In the genomic region with DNA sequence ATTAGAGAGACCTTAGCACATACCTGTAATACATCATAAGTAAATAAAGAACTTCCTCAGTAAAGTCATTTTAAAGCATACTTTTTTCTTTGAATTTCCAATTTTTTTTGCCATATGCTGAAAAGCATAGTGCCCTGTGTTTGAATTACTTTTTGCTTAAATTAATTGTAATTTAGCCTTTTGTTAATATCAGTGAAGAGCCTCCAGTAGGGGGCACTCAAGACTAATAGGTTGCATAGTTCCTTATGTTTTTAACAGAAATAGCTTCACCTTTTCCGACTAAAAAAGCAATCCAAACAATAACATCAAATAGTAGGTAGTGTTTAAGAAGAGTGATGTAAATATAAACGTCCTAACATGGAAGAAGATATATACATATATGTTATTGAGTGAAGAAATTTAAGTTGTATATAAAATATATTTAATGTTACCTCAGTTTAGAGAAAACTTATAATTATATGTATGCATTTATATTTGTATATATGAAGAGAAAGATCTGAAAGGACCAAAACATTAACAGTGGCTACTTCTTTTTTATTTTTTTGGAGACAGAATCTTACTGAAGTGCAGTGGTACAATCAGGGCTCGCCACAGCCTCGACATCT, we compare ENCODE assay signal across 7 cellular contexts. TPM values are rescaled to one million over a fixed set of nuclear protein-coding genes. Genes with fewer than 3 reads are reported as not detected.
DNase-seq lines count a peak whose midpoint lies in the region; ATAC-seq, FAIRE-seq and TF ChIP-seq lines count a peak whose summit lies in the region.

No MANE protein-coding gene starts in this region.

- H3K9me2 ChIP-seq in OCI-LY1 (ENCODE audit: low read depth, low read length): no peaks in the 10 kb centered on the region

- POLR2A ChIA-PET in HEK293 (lab: Yijun Ruan, JAX) (interaction anchor here (0.6 to 1.0 kb wide), 2 partner anchors 82 to 294 kb away, joined by 3 read pairs; no protein-coding TSS in a partner anchor), K562 (lab: Yijun Ruan, JAX) (interaction anchor here (1.0 kb wide), 1 partner anchor 292 kb away, joined by 3 read pairs; no protein-coding TSS in a partner anchor)

- H3F3A ChIP-seq in OCI-LY1 (ENCODE audit: insufficient read depth, low read length): no peaks in the 10 kb centered on the region

- no TSS peak for BruUV-seq in K562 (replicated peaks; lab: Mats Ljungman, UMichigan)

- no peak for TF ChIP-seq EP300 in K562 (IDR thresholded peaks at IDR 0.05; ENCODE audit: low read length)
- no peak for TF ChIP-seq EP300 in suprapubic skin (IDR thresholded peaks at IDR 0.05)

- H3K79me2 ChIP-seq in OCI-LY1 (ENCODE audit: insufficient read depth, low read length) (no peaks in the 10 kb centered on the region), K562 (ENCODE audit: control insufficient read depth, insufficient read depth, low read length) (no peaks in the 10 kb centered on the region)

- H2AFZ ChIP-seq in OCI-LY1 (ENCODE audit: low read length) (no peak overlapping the region), K562 (ENCODE audit: low read depth, low read length) (no peak overlapping the region)

- in situ Hi-C loops in K562 (cut with MboI): loop anchor here (5.0 kb wide), 1 partner anchor 296 kb away; no protein-coding TSS in a partner anchor

- TF ChIP-seq POLR2A in K562 (conservative IDR thresholded peaks at IDR 0.05) (no peak), suprapubic skin (IDR thresholded peaks at IDR 0.05) (no peak)

- H3K27ac ChIP-seq in HEK293 (ENCODE audit: extremely low read depth, low read depth, low read length) (no peak overlapping the region), OCI-LY1 (ENCODE audit: low read depth, low read length, poor library complexity, severe bottlenecking) (no peak overlapping the region), K562 (ENCODE audit: extremely low read depth, low read depth, low read length) (no peak overlapping the region), suprapubic skin (no peak overlapping the region)

- H3K36me3 ChIP-seq in HEK293 (ENCODE audit: control insufficient read depth in 2 of 2, insufficient read depth in 1 of 2, low read length in 2 of 2) (peaks cover 79 to 90% of the 10 kb centered on the region in 2 experiments), OCI-LY1 (ENCODE audit: insufficient read depth, low read length) (peaks cover 45% of the 10 kb centered on the region), K562 (ENCODE audit: control insufficient read depth, insufficient read depth, low read length) (peaks cover 53% of the 10 kb centered on the region), suprapubic skin (peaks cover 30% of the 10 kb centered on the region)

- H3K4me2 ChIP-seq in OCI-LY1 (ENCODE audit: low read length) (no peak overlapping the region), K562 (ENCODE audit: insufficient read depth, low read length) (no peak overlapping the region)

- H4K20me1 ChIP-seq in OCI-LY1 (ENCODE audit: insufficient read depth, low read length) (no peaks in the 10 kb centered on the region), K562 (replicated peaks; ENCODE audit: control insufficient read depth, insufficient read depth, low read length) (no peaks in the 10 kb centered on the region)

- WGBS in K562 (ENCODE audit: insufficient coverage, low coverage, missing lambda C conversion rate): 52% methylated on average over 4 of the region's 4 CpGs
- 53% methylated on average over 4 of the region's 4 CpGs for WGBS in suprapubic skin

- H3K4me3 ChIP-seq in HEK293 (ENCODE audit: low read depth, low read length): no peak overlapping the region
- no peak overlapping the region for H3K4me3 ChIP-seq in OCI-LY1 (ENCODE audit: low read depth, low read length, poor library complexity, severe bottlenecking)
- no peak overlapping the region for H3K4me3 ChIP-seq in K562
- no peak overlapping the region for H3K4me3 ChIP-seq in suprapubic skin

- H3K9me1 ChIP-seq in K562 (ENCODE audit: control insufficient read depth, insufficient read depth, low read length): no peaks in the 10 kb centered on the region

- H3K9me3 ChIP-seq in HEK293 (ENCODE audit: control insufficient read depth, insufficient read depth, low read depth, low read length) (no peaks in the 10 kb centered on the region), OCI-LY1 (ENCODE audit: low read length) (no peaks in the 10 kb centered on the region), K562 (replicated peaks; ENCODE audit: control insufficient read depth, insufficient read depth, low read depth, low read length) (no peaks in the 10 kb centered on the region), suprapubic skin (no peaks in the 10 kb centered on the region)

- TF ChIP-seq CTCF in D721Med (IDR thresholded peaks at IDR 0.05; ENCODE audit: insufficient read depth, missing control alignments) (peak; percentile 98), HEK293 (tag by site-specific recombination; IDR thresholded peaks at IDR 0.05) (peak; percentile 24; the same call in 1 of the 2 replicates), OCI-LY1 (IDR thresholded peaks at IDR 0.05; ENCODE audit: low read length) (peak; percentile 79), K562 (IDR thresholded peaks at IDR 0.05 in 2 of 3, conservative IDR thresholded peaks at IDR 0.05 in 1 of 3; ENCODE audit: insufficient read depth in 2 of 3, low read depth in 1 of 3, low read length in 3 of 3) (peak in 2 of 3 experiments; percentile 57 to 85; a peak in 4 of 6 replicates), suprapubic skin (IDR thresholded peaks at IDR 0.05) (peak; percentile 40 to 54)

- FAIRE-seq in D721Med (lab: Jason Lieb, UNC) (peak; percentile 72), K562 (lab: Jason Lieb, UNC) (no peak)

- H3K4me1 ChIP-seq in HEK293 (ENCODE audit: control insufficient read depth, insufficient read depth, low read length): no peaks in the 10 kb centered on the region
- no peaks in the 10 kb centered on the region for H3K4me1 ChIP-seq in OCI-LY1 (ENCODE audit: insufficient read depth, low read length, severe bottlenecking)
- peaks cover 4 to 7% of the 10 kb centered on the region in 2 experiments; a peak in 3 of 5 replicates for H3K4me1 ChIP-seq in K562 (replicated peaks in 1 of 2; ENCODE audit: control insufficient read depth in 2 of 2, insufficient read depth in 2 of 2, low read length in 2 of 2)
- no peaks in the 10 kb centered on the region for H3K4me1 ChIP-seq in suprapubic skin

- ATAC-seq in K562 (peak; percentile 68), GM19023 (IDR thresholded peaks at IDR 0.05; ENCODE audit: unreplicated experiment) (no peak)

- no peak overlapping the region for H3K9ac ChIP-seq in OCI-LY1 (ENCODE audit: low read length)
- H3K9ac ChIP-seq in K562 (ENCODE audit: insufficient read depth in 1 of 2, low read depth in 2 of 2, low read length in 2 of 2): no peak overlapping the region

- CTCF ChIA-PET in HEK293 (lab: Yijun Ruan, JAX): interaction anchor here (0.6 to 5.8 kb wide), 30 partner anchors 9 to 1453 kb away, joined by 3 to 69 read pairs (median 4); a partner anchor contains a TSS
- CTCF ChIA-PET in K562 (lab: Yijun Ruan, JAX; ENCODE audit: low intra/inter-chr PET ratio): interaction anchor here (0.6 to 3.4 kb wide), 4 partner anchors 189 to 960 kb away, joined by 3 to 43 read pairs (median 3); no protein-coding TSS in a partner anchor

- TF ChIP-seq RAD21 in K562 (CRISPR knock-in tag; conservative IDR thresholded peaks at IDR 0.05 in 1 of 2, IDR thresholded peaks at IDR 0.05 in 1 of 2): peak; percentile 87 to 94

- intact Hi-C loops in K562 (cut with micrococcal nuclease): loop anchor here (1.0 to 10.0 kb wide), 2 partner anchors 164 to 294 kb away; no protein-coding TSS in a partner anchor

- no peak for DNase-seq in D721Med (ENCODE audit: insufficient read length, low spot score)
- DNase-seq in K562 (ENCODE audit: extremely low read depth in 1 of 4, low spot score in 3 of 4): peak; percentile 21 to 73 (median 23)
- DNase-seq in kidney glomerular epithelial cell (lab: John Stamatoyannopoulos, UW): peak; percentile 49
- DNase-seq in suprapubic skin (ENCODE audit: low spot score in 2 of 2): no peak

- H3K27me3 ChIP-seq in OCI-LY1 (ENCODE audit: insufficient read depth, low read length) (no peaks in the 10 kb centered on the region), K562 (ENCODE audit: control insufficient read depth in 2 of 2, insufficient read depth in 2 of 2, low read length in 2 of 2) (no peaks in the 10 kb centered on the region), suprapubic skin (no peaks in the 10 kb centered on the region)

RNA-seq across cellular contexts. Expression of a gene that starts 18.6 kb away (rescaled TPM):
- 78.3 and 96.4 TPM in 2 replicates for total RNA-seq in K562 (2011; cell fraction: chromatin; rRNA removed; ENCODE audit: low replicate concordance)
- total RNA-seq in K562 (2011; cell fraction: nucleolus; rRNA removed): 44.3 and 51.4 TPM in 2 replicates
- 69.1 and 82.0 TPM in 2 replicates for total RNA-seq in K562 (2011; cell fraction: nucleoplasm; rRNA removed)
- total RNA-seq in K562 (2014; rRNA removed) (66.4 and 103 TPM in 2 replicates), K562 (2014; rRNA removed; fragmentation: Illumina TruSeq; extraction: Trizol) (126 and 145 TPM in 2 replicates), K562 (2015; rRNA removed; fragmentation: Illumina TruSeq; extraction: Trizol) (96.1 and 106 TPM in 2 replicates), K562 (2021) (93.9 and 96.9 TPM in 2 replicates), suprapubic skin (10 to 100 TPM in 3 of 4 donors, 1 to 10 TPM in 1; 9.5 to 21.2 (median 11.8) TPM)
- polyA plus RNA-seq in K562 (2011; rRNA removed) (107 and 137 TPM in 2 replicates), K562 (2014; fragmentation: Illumina TruSeq; extraction: Trizol) (113 and 135 TPM in 2 replicates), K562 (2014; fragmentation: Nextera tagmentation; extraction: Ambion mirVana) (100 to 1,000 TPM; 341 TPM), K562 (2014; rRNA removed) (148 and 161 TPM in 2 replicates)
- 31.3 and 56.4 TPM in 2 replicates for polyA plus RNA-seq in K562 (2011; cell fraction: cytosol; rRNA removed)
- 29.6 and 40.6 TPM in 2 replicates for polyA plus RNA-seq in K562 (2011; cell fraction: nucleus; rRNA removed)
- 89.2 and 109 TPM in 2 replicates for polyA plus RNA-seq in K562 (2012)
- 107 and 123 TPM in 2 replicates for polyA minus RNA-seq in K562 (2011; rRNA and poly(A)+ RNA removed)
- 22.2 and 30.0 TPM in 2 replicates for polyA minus RNA-seq in K562 (2011; cell fraction: cytosol; rRNA and poly(A)+ RNA removed)
- 33.3 and 62.1 TPM in 2 replicates for polyA minus RNA-seq in K562 (2011; cell fraction: nucleus; rRNA and poly(A)+ RNA removed)

RNA-seq across cellular contexts. Expression of a gene that starts 19.2 kb away (rescaled TPM):
- 0.25 and 0.42 TPM in 2 replicates for total RNA-seq in K562 (2011; cell fraction: chromatin; rRNA removed; ENCODE audit: low replicate concordance)
- 0.13 and 0.17 TPM in 2 replicates for total RNA-seq in K562 (2011; cell fraction: nucleolus; rRNA removed)
- total RNA-seq in K562 (2011; cell fraction: nucleoplasm; rRNA removed): 0.15 and 0.29 TPM in 2 replicates
- 0.04 and 0.05 TPM in 2 replicates for total RNA-seq in K562 (2014; rRNA removed)
- 0.06 and 0.11 TPM in 2 replicates for total RNA-seq in K562 (2014; rRNA removed; fragmentation: Illumina TruSeq; extraction: Trizol)
- total RNA-seq in K562 (2015; rRNA removed; fragmentation: Illumina TruSeq; extraction: Trizol): 0.04 TPM in 1 of 2 replicates, not detected in the other
- 0.09 and 0.18 TPM in 2 replicates for total RNA-seq in K562 (2021)
- 0.06 and 0.27 TPM in 2 replicates for polyA plus RNA-seq in K562 (2011; rRNA removed)
- 0.06 and 0.40 TPM in 2 replicates for polyA plus RNA-seq in K562 (2011; cell fraction: cytosol; rRNA removed)
- 0.34 and 0.56 TPM in 2 replicates for polyA plus RNA-seq in K562 (2011; cell fraction: nucleus; rRNA removed)
- polyA plus RNA-seq in K562 (2012): 0.10 and 0.12 TPM in 2 replicates
- 0.06 and 0.12 TPM in 2 replicates for polyA plus RNA-seq in K562 (2014; fragmentation: Illumina TruSeq; extraction: Trizol)
- under 1 TPM; 0.10 to 0.11 TPM for polyA plus RNA-seq in K562 (2014; fragmentation: Nextera tagmentation; extraction: Ambion mirVana)
- polyA plus RNA-seq in K562 (2014; rRNA removed): 0.05 TPM in 2 replicates
- 0.07 and 0.24 TPM in 2 replicates for polyA minus RNA-seq in K562 (2011; rRNA and poly(A)+ RNA removed)
- not detected in 2 replicates for polyA minus RNA-seq in K562 (2011; cell fraction: cytosol; rRNA and poly(A)+ RNA removed)
- under 0.01 and 0.22 TPM in 2 replicates for polyA minus RNA-seq in K562 (2011; cell fraction: nucleus; rRNA and poly(A)+ RNA removed)
- total RNA-seq in suprapubic skin: under 1 TPM in 3 of 4 donors, not detected in 1; 0.15 to 0.34 (median 0.32) TPM

RNA-seq across cellular contexts. Expression of a gene that starts 44.6 kb away (rescaled TPM):
- total RNA-seq in K562 (2011; cell fraction: chromatin; rRNA removed; ENCODE audit: low replicate concordance): 0.21 and 0.97 TPM in 2 replicates
- total RNA-seq in K562 (2011; cell fraction: nucleolus; rRNA removed): 0.33 and 0.39 TPM in 2 replicates
- total RNA-seq in K562 (2011; cell fraction: nucleoplasm; rRNA removed): 0.44 and 0.76 TPM in 2 replicates
- 4.7 and 5.3 TPM in 2 replicates for total RNA-seq in K562 (2014; rRNA removed)
- 5.2 and 5.6 TPM in 2 replicates for total RNA-seq in K562 (2014; rRNA removed; fragmentation: Illumina TruSeq; extraction: Trizol)
- total RNA-seq in K562 (2015; rRNA removed; fragmentation: Illumina TruSeq; extraction: Trizol): 4.1 and 5.2 TPM in 2 replicates
- total RNA-seq in K562 (2021): 5.7 and 5.9 TPM in 2 replicates
- polyA plus RNA-seq in K562 (2011; rRNA removed): 1.7 and 3.6 TPM in 2 replicates
- polyA plus RNA-seq in K562 (2011; cell fraction: cytosol; rRNA removed): 0.40 and 2.5 TPM in 2 replicates
- polyA plus RNA-seq in K562 (2011; cell fraction: nucleus; rRNA removed): 0.63 and 2.2 TPM in 2 replicates
- polyA plus RNA-seq in K562 (2012): 3.5 and 8.1 TPM in 2 replicates
- 4.8 and 5.7 TPM in 2 replicates for polyA plus RNA-seq in K562 (2014; fragmentation: Illumina TruSeq; extraction: Trizol)
- 1 to 10 TPM; 1.0 to 1.8 TPM for polyA plus RNA-seq in K562 (2014; fragmentation: Nextera tagmentation; extraction: Ambion mirVana)
- polyA plus RNA-seq in K562 (2014; rRNA removed): 2.8 and 3.2 TPM in 2 replicates
- 3.2 and 9.3 TPM in 2 replicates for polyA minus RNA-seq in K562 (2011; rRNA and poly(A)+ RNA removed)
- 1.6 and 3.1 TPM in 2 replicates for polyA minus RNA-seq in K562 (2011; cell fraction: cytosol; rRNA and poly(A)+ RNA removed)
- polyA minus RNA-seq in K562 (2011; cell fraction: nucleus; rRNA and poly(A)+ RNA removed): 0.40 and 1.8 TPM in 2 replicates
- under 1 TPM in 2 of 4 donors, not detected in 2; 0.08 to 0.11 TPM for total RNA-seq in suprapubic skin

Comparison
In these comparisons a context has a peak if more than half of its experiments do, and no peak if none do; other contexts are left out.
1. DNase-seq: peak in K562 (4 of 4) and kidney glomerular epithelial cell (single experiment); none in D721Med (single experiment) and suprapubic skin (0 of 2).
2. CTCF ChIP-seq: peak in every context shown above with its lines; median percentile 98 in D721Med; 79 in OCI-LY1; 71 in K562; 47 in suprapubic skin; 24 in HEK293.